ENCODE assay signal across 33 cellular contexts in the genomic region with DNA sequence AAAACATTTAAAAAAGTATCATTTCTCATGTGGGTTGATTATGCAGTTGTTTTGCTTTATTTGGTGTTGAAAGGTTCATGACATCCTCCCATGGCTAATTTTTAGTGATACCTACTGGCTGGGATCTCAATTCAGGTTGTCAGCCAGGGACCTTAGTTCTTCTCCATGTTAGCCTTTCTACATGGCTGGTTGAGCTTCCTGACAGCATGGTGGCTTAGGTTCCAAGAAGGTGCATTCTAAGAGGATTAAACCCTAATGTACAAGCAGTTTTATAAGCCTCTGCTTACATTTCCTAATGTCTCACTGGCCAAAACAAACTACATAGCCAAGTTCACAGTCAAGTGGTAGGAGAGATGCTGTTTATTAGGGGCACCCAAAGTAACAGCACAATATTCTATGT.
"Had no signal": no experiment of that assay in that cellular context is flagged by ENCODE, and none has a peak within 500 bp of the region (broad histone marks: within the 10 kb centered on the region; RNA-seq: fewer than 3 reads in every experiment).

No MANE protein-coding gene starts in this region.

- ATAC-seq: activated naive CD4-positive, alpha-beta T cell treated with anti-CD3 and anti-CD28 coated beads, Interleukin-2, amount 50 U/mL, for 72 hours; activated naive CD8-positive, alpha-beta T cell treated with anti-CD3 and anti-CD28 coated beads, Interleukin-2, amount 50 U/mL, for 24 hours; activated T-cell treated with anti-CD3 and anti-CD28 coated beads, Interleukin-2, amount 50 U/mL, for 4 hours; activated T-cell treated with anti-CD3 and anti-CD28 coated beads, Interleukin-2, amount 50 U/mL, for 72 hours; activated T-helper 17 cell treated with anti-CD3 and anti-CD28 coated beads, Interleukin-2, amount 50 U/mL, for 72 hours; body of pancreas had no signal

- H3K4me3 ChIP-seq: adrenal gland, ascending aorta, body of pancreas, breast epithelium, cardiac muscle cell had no signal

- DNase-seq: activated effector memory CD4-positive, alpha-beta T cell treated with anti-CD3 and anti-CD28 coated beads, Interleukin-2, amount 50 U/mL, for 16 hours; activated effector memory CD4-positive, alpha-beta T cell treated with Interleukin-2 at 50 U/mL for 16 hours; activated gamma-delta T cell; activated gamma-delta T cell treated with Interleukin-2 at 50 U/mL for 16 hours; activated naive CD4-positive, alpha-beta T cell; activated naive CD4-positive, alpha-beta T cell treated with anti-CD3 and anti-CD28 coated beads for 36 hours; activated naive CD4-positive, alpha-beta T cell treated with anti-CD3 and anti-CD28 coated beads, Interleukin-2, amount 10 ng/mL, durations not matched to agents 7 days and 5 days; activated naive CD4-positive, alpha-beta T cell treated with anti-CD3 and anti-CD28 coated beads, Interleukin-2, amount 50 U/mL, for 16 hours; activated naive CD4-positive, alpha-beta T cell treated with Interleukin-2 at 50 U/mL for 16 hours; activated naive CD8-positive, alpha-beta T cell treated with anti-CD3 and anti-CD28 coated beads for 36 hours; activated naive CD8-positive, alpha-beta T cell treated with anti-CD3 and anti-CD28 coated beads, Interleukin-2, amount 10 ng/mL, durations not matched to agents 7 days and 5 days; activated naive CD8-positive, alpha-beta T cell treated with anti-CD3 and anti-CD28 coated beads, Interleukin-2, amount 50 U/mL, for 24 hours; activated T-cell treated with anti-CD3 and anti-CD28 coated beads, Interleukin-2, amount 50 U/mL, for 24 hours; activated T-cell treated with anti-CD3 and anti-CD28 coated beads, Interleukin-2, amount 50 U/mL, for 4 hours; activated T-cell treated with anti-CD3 and anti-CD28 coated beads, Interleukin-2, amount 50 U/mL, for 48 hours; activated T-cell treated with anti-CD3 and anti-CD28 coated beads, Interleukin-2, amount 50 U/mL, for 72 hours; adrenal gland; amniotic stem cell; amygdala; anterior cingulate cortex; aorta; body of pancreas; brain microvascular endothelial cell; caudate nucleus; central memory CD4-positive, alpha-beta T cell; cerebellar nuclear complex had no signal

- FAIRE-seq: astrocyte, colon had no signal

- H3K27ac ChIP-seq: adrenal gland, ascending aorta, body of pancreas, brain microvascular endothelial cell, breast epithelium, cardiac muscle cell had no signal

- H3K9me3 ChIP-seq: adrenal gland, ascending aorta had no signal

- H3K4me1 ChIP-seq: adrenal gland, ascending aorta, body of pancreas, breast epithelium had no signal

- H3K36me3 ChIP-seq: adrenal gland, ascending aorta, brain microvascular endothelial cell, breast epithelium, cardiac muscle cell had no signal

- H3K27me3 ChIP-seq: adrenal gland, ascending aorta, body of pancreas, brain microvascular endothelial cell, breast epithelium had no signal
